Comparison of ENCODE assay signal across 16 cellular contexts in genomic region chr15:95303659-95304058, GRCh38.
DNase-seq lines count a peak whose midpoint lies in the region; ATAC-seq and TF ChIP-seq lines count a peak whose summit lies in the region.
"Had no signal": no experiment of that assay in that cellular context is flagged by ENCODE, and none has a peak within 500 bp of the region (broad histone marks: within the 10 kb centered on the region; RNA-seq: fewer than 3 reads in every experiment).

No MANE protein-coding gene starts in this region.

- peaks cover 47% of the 10 kb centered on the region for H3K27me3 Mint-ChIP-seq in activated CD8-positive, alpha-beta T cell treated with anti-CD3 and anti-CD28 coated beads, Interleukin-2, amount 10 ng/mL, durations not matched to agents 7 days and 5 days (ENCODE audit: low read depth)
- H3K27me3 Mint-ChIP-seq in activated CD8-positive, alpha-beta T cell treated with anti-CD3 and anti-CD28 coated beads for 36 hours: peaks cover 17% of the 10 kb centered on the region

- H3K4me1 ChIP-seq in neuronal stem cell (ENCODE audit: control insufficient read depth in 2 of 2, insufficient read depth in 1 of 2, low read depth in 1 of 2, low read length in 2 of 2) (no peaks in the 10 kb centered on the region), transverse colon (no peaks in the 10 kb centered on the region), mucosa of descending colon (ENCODE audit: low read depth) (no peaks in the 10 kb centered on the region)

- H3K4ac ChIP-seq in neuronal stem cell (ENCODE audit: low read length): no peak overlapping the region

- H2AFZ ChIP-seq in neuronal stem cell (ENCODE audit: low read length): peak overlapping the region; percentile 54

- H3K27me3 ChIP-seq in neuronal stem cell (ENCODE audit: control insufficient read depth in 3 of 3, insufficient read depth in 3 of 3, low read depth in 1 of 3, low read length in 3 of 3) (no peaks in the 10 kb centered on the region), transverse colon (no peaks in the 10 kb centered on the region)

- H3K4me2 ChIP-seq in neuronal stem cell (ENCODE audit: insufficient read depth, low read length, poor library complexity, severe bottlenecking): no peak overlapping the region

- TF ChIP-seq EP300 in transverse colon (IDR thresholded peaks at IDR 0.05; ENCODE audit: low read depth): no peak

- no peak overlapping the region for H3K27ac ChIP-seq in neuronal stem cell (replicated peaks; ENCODE audit: low read length)
- H3K27ac ChIP-seq in transverse colon: peak overlapping the region; percentile 52 to 74 (median 60)

- H3K14ac ChIP-seq in neuronal stem cell (ENCODE audit: low read length): no peak overlapping the region

- peaks cover 8% of the 10 kb centered on the region for H3K9me3 Mint-ChIP-seq in activated CD8-positive, alpha-beta T cell treated with anti-CD3 and anti-CD28 coated beads, Interleukin-2, amount 10 ng/mL, durations not matched to agents 7 days and 5 days (ENCODE audit: insufficient read depth)
- no peaks in the 10 kb centered on the region for H3K9me3 Mint-ChIP-seq in activated CD8-positive, alpha-beta T cell treated with anti-CD3 and anti-CD28 coated beads for 36 hours
- H3K9me3 Mint-ChIP-seq: CD8-positive, alpha-beta T cell had no signal

- no peak overlapping the region for H4K8ac ChIP-seq in neuronal stem cell (ENCODE audit: low read depth, low read length)

- H3K9me3 ChIP-seq in neuronal stem cell (replicated peaks in 1 of 2; ENCODE audit: control insufficient read depth in 2 of 2, insufficient read depth in 1 of 2, low read depth in 1 of 2, low read length in 2 of 2) (peaks cover 0 to 3% of the 10 kb centered on the region in 2 donors), transverse colon (no peaks in the 10 kb centered on the region), mucosa of descending colon (no peaks in the 10 kb centered on the region)

- H3K23ac ChIP-seq in neuronal stem cell (ENCODE audit: low read depth, low read length, poor library complexity): no peak overlapping the region

- H2BK5ac ChIP-seq in neuronal stem cell (ENCODE audit: low read length): no peak overlapping the region

- H3K9ac ChIP-seq in neuronal stem cell (ENCODE audit: low read depth, low read length, poor library complexity): no peak overlapping the region

- H4K91ac ChIP-seq in neuronal stem cell (ENCODE audit: low read depth, low read length, poor library complexity): no peak overlapping the region

- H2BK120ac ChIP-seq in neuronal stem cell (ENCODE audit: low read depth, low read length): no peak overlapping the region

- in situ Hi-C loops in transverse colon (cut with MboI; ENCODE audit: low pct_ligation_motif_present in 1 of 4, low pct_unique_long_range_greater_than_20kb in 1 of 4, low sequenced_read_pairs in 3 of 4): no loop called here

- no peak overlapping the region for H3K18ac ChIP-seq in neuronal stem cell (ENCODE audit: low read length)

- no peak overlapping the region for H2BK15ac ChIP-seq in neuronal stem cell (ENCODE audit: low read length)

- POLR2A ChIA-PET in activated CD8-positive, alpha-beta T cell treated with anti-CD3 and anti-CD28 coated beads, Interleukin-2, amount 10 ng/mL, durations not matched to agents 7 days and 5 days (lab: Charles Lee): interaction anchor here (0.6 kb wide), 1 partner anchor 10 kb away, joined by 3 read pairs; no protein-coding TSS in a partner anchor
- POLR2A ChIA-PET in activated CD8-positive, alpha-beta T cell treated with anti-CD3 and anti-CD28 coated beads for 36 hours (lab: Charles Lee): interaction anchor here (0.7 kb wide), 1 partner anchor 92 kb away, joined by 4 read pairs; no protein-coding TSS in a partner anchor

- WGBS in neuronal stem cell (ENCODE audit: extremely low coverage in 2 of 2, insufficient read length in 2 of 2, insufficient replicate concordance in 1 of 2), 2 donors: no CpG with 5 or more reads among the region's 4 CpGs
- WGBS in transverse colon (ENCODE audit: low coverage in 1 of 2), 2 donors: 62 to 70% methylated on average over 4 of the region's 4 CpGs

- peaks cover 21% of the 10 kb centered on the region for H3K36me3 Mint-ChIP-seq in activated CD8-positive, alpha-beta T cell treated with anti-CD3 and anti-CD28 coated beads, Interleukin-2, amount 10 ng/mL, durations not matched to agents 7 days and 5 days (ENCODE audit: low read depth)
- no peaks in the 10 kb centered on the region for H3K36me3 Mint-ChIP-seq in activated CD8-positive, alpha-beta T cell treated with anti-CD3 and anti-CD28 coated beads for 36 hours (ENCODE audit: low read depth)
- H3K36me3 Mint-ChIP-seq: CD8-positive, alpha-beta T cell had no signal

- no peak for TF ChIP-seq POLR2A in transverse colon (IDR thresholded peaks at IDR 0.05)

- H3K36me3 ChIP-seq in neuronal stem cell (replicated peaks in 1 of 2; ENCODE audit: control insufficient read depth in 2 of 2, insufficient read depth in 2 of 2, low read length in 2 of 2) (no peaks in the 10 kb centered on the region), transverse colon (no peaks in the 10 kb centered on the region), mucosa of descending colon (ENCODE audit: low read depth) (no peaks in the 10 kb centered on the region)

- ATAC-seq in activated CD8-positive, alpha-beta T cell treated with anti-CD3 and anti-CD28 coated beads, Interleukin-2, amount 10 ng/mL, durations not matched to agents 7 days and 5 days: no peak
- no peak for ATAC-seq in activated CD8-positive, alpha-beta T cell treated with anti-CD3 and anti-CD28 coated beads for 36 hours
- ATAC-seq in mucosa of descending colon: no peak
- ATAC-seq: CD8-positive, alpha-beta T cell; left lobe of liver had no signal

- H3K27ac Mint-ChIP-seq in activated CD8-positive, alpha-beta T cell treated with anti-CD3 and anti-CD28 coated beads, Interleukin-2, amount 10 ng/mL, durations not matched to agents 7 days and 5 days: peak overlapping the region; percentile 50
- H3K27ac Mint-ChIP-seq in activated CD8-positive, alpha-beta T cell treated with anti-CD3 and anti-CD28 coated beads for 36 hours: no peak overlapping the region
- H3K27ac Mint-ChIP-seq: CD8-positive, alpha-beta T cell; T-helper 1 cell treated with Interleukin-12 subunit alpha and Interleukin-12 subunit beta and Interleukin-4 antibody, amounts not matched to agents 30 μg/mL and 1 μg/mL, for 36 hours had no signal

- H2BK12ac ChIP-seq in neuronal stem cell (ENCODE audit: low read length): no peak overlapping the region

- intact Hi-C loops in activated CD8-positive, alpha-beta T cell treated with anti-CD3 and anti-CD28 coated beads for 36 hours (cut with micrococcal nuclease): no loop called here
- intact Hi-C loops in transverse colon (cut with DNase I; ENCODE audit: low total_unique reads): no loop called here
- intact Hi-C loops in mucosa of descending colon (cut with DNase I, micrococcal nuclease): no loop called here

- peak overlapping the region; percentile 57 for H3K4me3 Mint-ChIP-seq in activated CD8-positive, alpha-beta T cell treated with anti-CD3 and anti-CD28 coated beads, Interleukin-2, amount 10 ng/mL, durations not matched to agents 7 days and 5 days
- H3K4me3 Mint-ChIP-seq in activated CD8-positive, alpha-beta T cell treated with anti-CD3 and anti-CD28 coated beads for 36 hours: no peak overlapping the region
- H3K4me3 Mint-ChIP-seq: CD8-positive, alpha-beta T cell; T-helper 1 cell treated with Interleukin-12 subunit alpha and Interleukin-12 subunit beta and Interleukin-4 antibody, amounts not matched to agents 30 μg/mL and 1 μg/mL, for 36 hours had no signal

- no peaks in the 10 kb centered on the region for H3K79me1 ChIP-seq in neuronal stem cell (ENCODE audit: low read depth, low read length)

- CTCF ChIA-PET in activated CD8-positive, alpha-beta T cell treated with anti-CD3 and anti-CD28 coated beads, Interleukin-2, amount 10 ng/mL, durations not matched to agents 7 days and 5 days (lab: Charles Lee): interaction anchor here (0.9 to 1.9 kb wide), 3 partner anchors 13 to 721 kb away, joined by 4 to 9 read pairs (median 5); no protein-coding TSS in a partner anchor
- CTCF ChIA-PET in activated CD8-positive, alpha-beta T cell treated with anti-CD3 and anti-CD28 coated beads for 36 hours (lab: Charles Lee): interaction anchor here (1.2 kb wide), 1 partner anchor 11 kb away, joined by 5 read pairs; no protein-coding TSS in a partner anchor

- H3K4me3 ChIP-seq in fibroblast of villous mesenchyme (ENCODE audit: low read depth, low read length) (peak overlapping the region; percentile 13), neuronal stem cell (ENCODE audit: low read length in 2 of 2) (no peak overlapping the region), transverse colon (no peak overlapping the region), mucosa of descending colon (no peak overlapping the region)

- no peak for DNase-seq in activated CD8-positive, alpha-beta T cell treated with anti-CD3 and anti-CD28 coated beads, Interleukin-2, amount 10 ng/mL, durations not matched to agents 7 days and 5 days
- no peak for DNase-seq in activated CD8-positive, alpha-beta T cell treated with anti-CD3 and anti-CD28 coated beads for 36 hours
- DNase-seq in fibroblast of villous mesenchyme (ENCODE audit: low read depth): no peak
- DNase-seq in neuronal stem cell (ENCODE audit: low spot score): no peak
- DNase-seq in transverse colon: no peak
- no peak for DNase-seq in T-helper 1 cell
- DNase-seq in mucosa of descending colon: no peak
- DNase-seq in NCI-H524 treated with DMSO at 0.1 percent for 48 hours (lab: John Stamatoyannopoulos, UW): no peak
- DNase-seq: activated T-cell treated with anti-CD3 and anti-CD28 coated beads, Interleukin-2, amount 50 U/mL, for 1 hour; CD8-positive, alpha-beta T cell; erythroblast; hypothalamus; RPMI8226; trophoblast cell had no signal

- TF ChIP-seq CTCF in activated CD8-positive, alpha-beta T cell treated with anti-CD3 and anti-CD28 coated beads for 36 hours (IDR thresholded peaks at IDR 0.05): no peak
- no peak for TF ChIP-seq CTCF in fibroblast of villous mesenchyme (IDR thresholded peaks at IDR 0.05; ENCODE audit: insufficient read depth, low read depth, low read length)
- TF ChIP-seq CTCF in transverse colon (IDR thresholded peaks at IDR 0.05): no peak
- TF ChIP-seq CTCF in mucosa of descending colon (IDR thresholded peaks at IDR 0.05): no peak

- H3K4me1 Mint-ChIP-seq in activated CD8-positive, alpha-beta T cell treated with anti-CD3 and anti-CD28 coated beads, Interleukin-2, amount 10 ng/mL, durations not matched to agents 7 days and 5 days (ENCODE audit: low read depth): peaks cover 39% of the 10 kb centered on the region
- H3K4me1 Mint-ChIP-seq in activated CD8-positive, alpha-beta T cell treated with anti-CD3 and anti-CD28 coated beads for 36 hours (ENCODE audit: low read depth): peaks cover 11% of the 10 kb centered on the region

- H2AK5ac ChIP-seq in neuronal stem cell (ENCODE audit: low read depth, low read length): no peak overlapping the region
